In the genomic region with DNA sequence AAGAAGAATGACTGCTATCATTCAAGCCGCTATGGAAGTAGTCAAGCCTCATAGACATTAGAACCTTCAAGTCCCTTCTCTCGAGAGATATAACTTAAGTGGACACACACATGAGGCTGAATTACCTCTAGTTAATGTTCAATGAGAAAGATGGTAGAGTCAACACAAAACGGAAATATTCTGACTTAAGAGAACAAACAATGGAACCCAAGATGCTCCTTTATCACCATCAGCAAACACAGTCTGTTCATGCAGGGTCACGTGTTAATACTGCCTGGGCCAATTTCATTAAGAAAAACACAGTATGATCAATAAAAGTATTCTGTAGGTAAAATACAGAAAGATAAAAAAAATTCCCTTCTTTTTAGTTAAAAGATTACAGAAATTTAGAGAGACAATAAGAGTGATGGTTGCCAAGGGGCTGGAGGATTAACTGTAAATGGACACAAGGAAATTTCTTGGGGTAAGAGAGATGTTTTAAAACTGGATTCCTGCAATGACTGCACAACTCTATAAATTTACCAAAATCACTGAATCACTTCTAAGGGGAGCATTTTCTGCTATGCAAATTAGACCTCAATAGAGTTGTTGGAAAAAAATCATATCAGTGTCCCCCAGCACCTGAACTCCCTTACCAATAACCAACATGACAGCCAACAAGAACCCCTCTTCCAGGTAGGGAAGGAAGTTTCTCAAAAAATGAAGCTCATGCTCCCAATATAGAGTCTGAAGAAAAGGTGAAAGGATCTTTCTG, we compare ENCODE assay signal across 36 cellular contexts.
"Had no signal": no experiment of that assay in that cellular context is flagged by ENCODE, and none has a peak within 500 bp of the region (broad histone marks: within the 10 kb centered on the region; RNA-seq: fewer than 3 reads in every experiment).

No MANE protein-coding gene starts in this region.

- H3K4me3 Mint-ChIP-seq: activated CD4-positive, alpha-beta memory T cell treated with anti-CD3 and anti-CD28 coated beads, Interleukin-2, amount 10 ng/mL, durations not matched to agents 7 days and 5 days; activated CD8-positive, alpha-beta memory T cell treated with anti-CD3 and anti-CD28 coated beads, Interleukin-2, amount 10 ng/mL, durations not matched to agents 7 days and 5 days; activated naive CD8-positive, alpha-beta T cell treated with anti-CD3 and anti-CD28 coated beads for 36 hours had no signal

- H3K9me3 Mint-ChIP-seq: activated CD4-positive, alpha-beta memory T cell treated with anti-CD3 and anti-CD28 coated beads, Interleukin-2, amount 10 ng/mL, durations not matched to agents 7 days and 5 days; activated naive CD8-positive, alpha-beta T cell treated with anti-CD3 and anti-CD28 coated beads for 36 hours had no signal

- ATAC-seq: activated CD8-positive, alpha-beta memory T cell treated with anti-CD3 and anti-CD28 coated beads, Interleukin-2, amount 10 ng/mL, durations not matched to agents 7 days and 5 days; PC-3 had no signal

- H3K27ac ChIP-seq: brain microvascular endothelial cell, Peyer's patch, WERI-Rb-1 had no signal

- DNase-seq: activated CD4-positive, alpha-beta memory T cell treated with anti-CD3 and anti-CD28 coated beads, Interleukin-2, amount 10 ng/mL, durations not matched to agents 7 days and 5 days; activated CD4-positive, alpha-beta T cell treated with anti-CD3 and anti-CD28 coated beads for 1 hour; activated CD4-positive, alpha-beta T cell treated with anti-CD3 and anti-CD28 coated beads for 48 hours; activated CD4-positive, CD25-positive, alpha-beta regulatory T cell; activated CD8-positive, alpha-beta memory T cell treated with anti-CD3 and anti-CD28 coated beads for 24 hours; activated CD8-positive, alpha-beta memory T cell treated with anti-CD3 and anti-CD28 coated beads, Interleukin-2, amount 10 ng/mL, durations not matched to agents 7 days and 5 days; activated CD8-positive, alpha-beta memory T cell treated with anti-CD3 and anti-CD28 coated beads, Interleukin-2, amount 50 U/mL, for 48 hours; activated effector memory CD4-positive, alpha-beta T cell treated with anti-CD3 and anti-CD28 coated beads, Interleukin-2, amount 50 U/mL, for 16 hours; activated naive CD4-positive, alpha-beta T cell; activated naive CD4-positive, alpha-beta T cell treated with anti-CD3 and anti-CD28 coated beads, Interleukin-2, amount 50 U/mL, for 16 hours; activated naive CD8-positive, alpha-beta T cell treated with anti-CD3 and anti-CD28 coated beads for 36 hours; activated T-cell treated with anti-CD3 and anti-CD28 coated beads, Interleukin-2, amount 50 U/mL, for 48 hours; amniotic stem cell; aorta; brain microvascular endothelial cell; central memory CD4-positive, alpha-beta T cell; NCI-H1048; NCI-H1105 treated with DMSO at 0.1 percent for 48 hours; NCI-H1436; NCI-H187; NCI-H2029 treated with DMSO at 0.1 percent for 48 hours; NCI-H2107; NCI-H2171; NCI-H2227 treated with DMSO at 0.1 percent for 48 hours; NCI-H446; NCI-H526 treated with DMSO at 0.1 percent for 48 hours; NK-92 treated with Interleukin-12 subunit alpha and Interleukin-12 subunit beta, amount 100 ng/mL, for 24 hours; PC-3; Peyer's patch; RPMI8226; SHP77 treated with DMSO at 0.1 percent for 48 hours; SW 1271; T-helper 1 cell; T-helper 2 cell; T-helper 9 cell; WERI-Rb-1 had no signal

- H3K27ac Mint-ChIP-seq: activated CD4-positive, alpha-beta memory T cell treated with anti-CD3 and anti-CD28 coated beads, Interleukin-2, amount 10 ng/mL, durations not matched to agents 7 days and 5 days; activated CD8-positive, alpha-beta memory T cell treated with anti-CD3 and anti-CD28 coated beads, Interleukin-2, amount 10 ng/mL, durations not matched to agents 7 days and 5 days; activated naive CD8-positive, alpha-beta T cell treated with anti-CD3 and anti-CD28 coated beads for 36 hours had no signal
